Comparison of ENCODE assay signal across 1 cellular context in the genomic region with DNA sequence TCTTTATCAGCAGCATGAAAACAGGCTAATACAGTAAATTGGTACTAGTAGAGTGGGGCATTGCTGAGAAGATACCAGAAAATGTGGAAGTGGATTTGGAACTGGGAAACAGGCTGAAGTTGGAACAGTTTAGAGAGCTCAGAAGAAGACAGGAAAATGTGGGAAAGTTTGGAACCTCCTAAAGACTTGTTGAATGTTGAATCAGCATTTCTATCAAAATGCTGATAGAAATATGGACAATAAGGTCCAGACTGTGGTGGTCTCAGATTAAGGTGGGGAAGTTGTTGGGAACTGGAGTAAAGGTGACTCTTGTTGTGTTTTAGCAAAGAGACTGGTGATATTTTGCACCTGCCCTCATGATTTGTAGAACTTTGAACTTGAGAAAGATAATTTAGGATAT.
TF ChIP-seq lines count a peak whose summit lies in the region.

No MANE protein-coding gene starts in this region.

TF ChIP-seq in HepG2, 621 proteins besides CTCF, POLR2A, EP300 and RAD21 (continued from another document):
- TF ChIP-seq, protein P1, sequence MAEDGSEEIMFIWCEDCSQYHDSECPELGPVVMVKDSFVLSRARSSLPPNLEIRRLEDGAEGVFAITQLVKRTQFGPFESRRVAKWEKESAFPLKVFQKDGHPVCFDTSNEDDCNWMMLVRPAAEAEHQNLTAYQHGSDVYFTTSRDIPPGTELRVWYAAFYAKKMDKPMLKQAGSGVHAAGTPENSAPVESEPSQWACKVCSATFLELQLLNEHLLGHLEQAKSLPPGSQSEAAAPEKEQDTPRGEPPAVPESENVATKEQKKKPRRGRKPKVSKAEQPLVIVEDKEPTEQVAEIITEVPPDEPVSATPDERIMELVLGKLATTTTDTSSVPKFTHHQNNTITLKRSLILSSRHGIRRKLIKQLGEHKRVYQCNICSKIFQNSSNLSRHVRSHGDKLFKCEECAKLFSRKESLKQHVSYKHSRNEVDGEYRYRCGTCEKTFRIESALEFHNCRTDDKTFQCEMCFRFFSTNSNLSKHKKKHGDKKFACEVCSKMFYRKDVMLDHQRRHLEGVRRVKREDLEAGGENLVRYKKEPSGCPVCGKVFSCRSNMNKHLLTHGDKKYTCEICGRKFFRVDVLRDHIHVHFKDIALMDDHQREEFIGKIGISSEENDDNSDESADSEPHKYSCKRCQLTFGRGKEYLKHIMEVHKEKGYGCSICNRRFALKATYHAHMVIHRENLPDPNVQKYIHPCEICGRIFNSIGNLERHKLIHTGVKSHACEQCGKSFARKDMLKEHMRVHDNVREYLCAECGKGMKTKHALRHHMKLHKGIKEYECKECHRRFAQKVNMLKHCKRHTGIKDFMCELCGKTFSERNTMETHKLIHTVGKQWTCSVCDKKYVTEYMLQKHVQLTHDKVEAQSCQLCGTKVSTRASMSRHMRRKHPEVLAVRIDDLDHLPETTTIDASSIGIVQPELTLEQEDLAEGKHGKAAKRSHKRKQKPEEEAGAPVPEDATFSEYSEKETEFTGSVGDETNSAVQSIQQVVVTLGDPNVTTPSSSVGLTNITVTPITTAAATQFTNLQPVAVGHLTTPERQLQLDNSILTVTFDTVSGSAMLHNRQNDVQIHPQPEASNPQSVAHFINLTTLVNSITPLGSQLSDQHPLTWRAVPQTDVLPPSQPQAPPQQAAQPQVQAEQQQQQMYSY (CRISPR knock-in tag; IDR thresholded peaks at IDR 0.05), result 0 out of 2 replicates have a peak, but pooled peaks have one; percentile 43
